In genomic region chr5:74209566-74209965, GRCh38 we compare ENCODE assay signal across 18 cellular contexts.
DNase-seq lines count a peak whose midpoint lies in the region; ATAC-seq, FAIRE-seq and TF ChIP-seq lines count a peak whose summit lies in the region.
"Had no signal": no experiment of that assay in that cellular context is flagged by ENCODE, and none has a peak within 500 bp of the region (broad histone marks: within the 10 kb centered on the region; RNA-seq: fewer than 3 reads in every experiment).

No MANE protein-coding gene starts in this region.

- intact Hi-C loops in IMR-90 (cut with micrococcal nuclease), result no loop called here
- intact Hi-C loops in activated naive CD4-positive, alpha-beta T cell treated with anti-CD3 and anti-CD28 coated beads for 36 hours (cut with micrococcal nuclease), result no loop called here

- TF ChIP-seq POLR2A in IMR-90 (IDR thresholded peaks at IDR 0.05; ENCODE audit: low read depth, low read length), result no peak

- TF ChIP-seq RAD21 in IMR-90 (IDR thresholded peaks at IDR 0.05; ENCODE audit: low read length), result no peak

- H3K23ac ChIP-seq in IMR-90 (ENCODE audit: low read depth, low read length), result no peak overlapping the region

- POLR2A ChIA-PET in IMR-90 (lab: Charles Lee; ENCODE audit: unreplicated experiment), result no interaction called here

- H3K9me1 ChIP-seq in IMR-90 (ENCODE audit: insufficient read depth, low read length), result no peaks in the 10 kb centered on the region

- H3K79me1 ChIP-seq in IMR-90 (ENCODE audit: low read depth in 1 of 2, low read length in 2 of 2), result no peaks in the 10 kb centered on the region

- no peak for ATAC-seq in IMR-90 (ENCODE audit: low read depth)
- ATAC-seq: HCT116 had no signal

- dilution Hi-C loops in IMR-90 (cut with HindIII; ENCODE audit: low sequenced_read_pairs, unreplicated experiment), result no loop called here

- no peak overlapping the region for H2BK20ac ChIP-seq in IMR-90 (ENCODE audit: low read depth, low read length)

- TF ChIP-seq CTCF in IMR-90 (conservative IDR thresholded peaks at IDR 0.05; ENCODE audit: low read depth, low read length) (no peak), astrocyte (IDR thresholded peaks at IDR 0.05; ENCODE audit: insufficient read depth, low read depth, low read length) (no peak), fibroblast of the aortic adventitia (IDR thresholded peaks at IDR 0.05; ENCODE audit: insufficient read depth, low read length) (no peak)

- H4K5ac ChIP-seq in IMR-90 (ENCODE audit: low read depth, low read length), result no peak overlapping the region

- no peak overlapping the region for H2AFZ ChIP-seq in IMR-90 (replicated peaks; ENCODE audit: low read length, poor library complexity)
- no peak overlapping the region for H2AFZ ChIP-seq in astrocyte (ENCODE audit: low read depth, low read length)

- no TSS peak for BruUV-seq in IMR-90 (replicated peaks; lab: Mats Ljungman, UMichigan)

- H3K4me2 ChIP-seq in IMR-90 (ENCODE audit: low read depth, low read length), result no peak overlapping the region
- H3K4me2 ChIP-seq in astrocyte (ENCODE audit: low read length), result no peak overlapping the region

- no peak overlapping the region for H2BK120ac ChIP-seq in IMR-90 (ENCODE audit: low read depth, low read length)

- H3K36me3 Mint-ChIP-seq in astrocyte (ENCODE audit: low read depth, unreplicated experiment), result no peaks in the 10 kb centered on the region
- H3K36me3 Mint-ChIP-seq in activated naive CD4-positive, alpha-beta T cell treated with anti-CD3 and anti-CD28 coated beads for 36 hours (ENCODE audit: low read depth), result no peaks in the 10 kb centered on the region
- H3K36me3 Mint-ChIP-seq: CD4-positive, alpha-beta memory T cell had no signal

- H4K8ac ChIP-seq in IMR-90 (ENCODE audit: low read depth in 2 of 2, low read length in 2 of 2), result no peak overlapping the region

- H3K4ac ChIP-seq in IMR-90 (ENCODE audit: low read depth, low read length), result no peak overlapping the region

- no peaks in the 10 kb centered on the region for H3K79me2 ChIP-seq in astrocyte (ENCODE audit: insufficient read depth, low read length)

- H3K27me3 Mint-ChIP-seq in astrocyte (ENCODE audit: low read depth, unreplicated experiment), result peaks cover 2% of the 10 kb centered on the region
- H3K27me3 Mint-ChIP-seq in activated naive CD4-positive, alpha-beta T cell treated with anti-CD3 and anti-CD28 coated beads for 36 hours (ENCODE audit: low read depth), result peaks cover 7% of the 10 kb centered on the region

- H3K4me3 Mint-ChIP-seq in astrocyte (ENCODE audit: unreplicated experiment), result no peak overlapping the region
- no peak overlapping the region for H3K4me3 Mint-ChIP-seq in activated naive CD4-positive, alpha-beta T cell treated with anti-CD3 and anti-CD28 coated beads for 36 hours
- H3K4me3 Mint-ChIP-seq: CD4-positive, alpha-beta memory T cell had no signal

- H2AK9ac ChIP-seq in IMR-90 (replicated peaks; ENCODE audit: low read depth, low read length, poor library complexity), result no peak overlapping the region

- H4K91ac ChIP-seq in IMR-90 (ENCODE audit: insufficient read depth, low read depth, low read length), result no peak overlapping the region

- H3K4me1 ChIP-seq in IMR-90 (ENCODE audit: control insufficient read depth, insufficient read depth, low read length) (peaks cover 3% of the 10 kb centered on the region; the same call in 1 of the 2 replicates), astrocyte (ENCODE audit: insufficient read depth, low read length) (peaks cover 27% of the 10 kb centered on the region)

- FAIRE-seq in astrocyte (lab: Jason Lieb, UNC), result peak; percentile 77
- FAIRE-seq: A204.1, D721Med, H54 had no signal

- DNase-seq in EL (peak; percentile 21), IMR-90 (peak; percentile 47), astrocyte (ENCODE audit: low read depth) (peak; percentile 30), fibroblast of the aortic adventitia (ENCODE audit: low read depth) (peak; percentile 36), D341Med (ENCODE audit: low spot score) (no peak)
- DNase-seq in activated CD8-positive, alpha-beta memory T cell treated with anti-CD3 and anti-CD28 coated beads, Interleukin-2, amount 50 U/mL, for 48 hours, result no peak
- no peak for DNase-seq in stimulated activated CD4-positive, alpha-beta T cell treated with anti-CD3 and anti-CD28 coated beads, Interleukin-1b, Interleukin-23, amount 100 ng/mL, for 48 hours
- no peak for DNase-seq in activated naive CD4-positive, alpha-beta T cell treated with anti-CD3 and anti-CD28 coated beads for 36 hours
- DNase-seq: BE2C; CD4-positive, alpha-beta memory T cell; DMS153; DMS79 treated with DMSO at 0.1 percent for 48 hours; GF-D8 had no signal

- no peak overlapping the region for H3K27ac Mint-ChIP-seq in astrocyte (ENCODE audit: unreplicated experiment)
- no peak overlapping the region for H3K27ac Mint-ChIP-seq in activated naive CD4-positive, alpha-beta T cell treated with anti-CD3 and anti-CD28 coated beads for 36 hours
- H3K27ac Mint-ChIP-seq: CD4-positive, alpha-beta memory T cell had no signal

- no peak overlapping the region for H2BK15ac ChIP-seq in IMR-90 (ENCODE audit: low read depth, low read length)

- H3K56ac ChIP-seq in IMR-90 (ENCODE audit: extremely low read depth, insufficient read depth, low read length), result no peak overlapping the region

- no peak overlapping the region for H2BK5ac ChIP-seq in IMR-90 (ENCODE audit: low read depth, low read length, poor library complexity, severe bottlenecking)

- H3K4me3 ChIP-seq in IMR-90 (ENCODE audit: insufficient read depth, low read depth, low read length) (no peak overlapping the region), astrocyte (ENCODE audit: insufficient read depth, low read depth, low read length) (no peak overlapping the region), fibroblast of the aortic adventitia (ENCODE audit: low read depth, low read length) (no peak overlapping the region)

- H3K36me3 ChIP-seq in IMR-90 (ENCODE audit: control insufficient read depth, insufficient read depth, low read length), result no peaks in the 10 kb centered on the region
- H3K36me3 ChIP-seq in astrocyte (ENCODE audit: insufficient read depth, low read length), result no peaks in the 10 kb centered on the region
- H3K36me3 ChIP-seq: BE2C had no signal

- H3K9me3 Mint-ChIP-seq in astrocyte (ENCODE audit: unreplicated experiment), result peaks cover 2% of the 10 kb centered on the region
- no peaks in the 10 kb centered on the region for H3K9me3 Mint-ChIP-seq in activated naive CD4-positive, alpha-beta T cell treated with anti-CD3 and anti-CD28 coated beads for 36 hours

- WGBS in IMR-90 (ENCODE audit: extremely low coverage in 2 of 2, insufficient read length in 1 of 2), 2 experiments, result no CpG with 5 or more reads among the region's 2 CpGs

- H3K27ac ChIP-seq in IMR-90 (ENCODE audit: insufficient read depth, low read length), result no peak overlapping the region
- no peak overlapping the region for H3K27ac ChIP-seq in astrocyte (ENCODE audit: low read depth, low read length)
- H3K27ac ChIP-seq: C4-2B had no signal

- no peak overlapping the region for H3K9ac ChIP-seq in IMR-90 (ENCODE audit: low read depth, low read length)
- H3K9ac ChIP-seq in astrocyte (ENCODE audit: low read length), result no peak overlapping the region

- H3K27me3 ChIP-seq in IMR-90 (ENCODE audit: control insufficient read depth, insufficient read depth, low read length) (peaks cover 6% of the 10 kb centered on the region), astrocyte (ENCODE audit: insufficient read depth, low read length) (no peaks in the 10 kb centered on the region)
- H3K27me3 ChIP-seq: BE2C had no signal

- CTCF ChIA-PET in IMR-90 (lab: Yijun Ruan, JAX), result no interaction called here
- CTCF ChIA-PET in activated naive CD4-positive, alpha-beta T cell treated with anti-CD3 and anti-CD28 coated beads for 36 hours (lab: Charles Lee), result no interaction called here

- H3K14ac ChIP-seq in IMR-90 (replicated peaks; ENCODE audit: low read depth, low read length), result no peak overlapping the region

- in situ Hi-C loops in IMR-90 (cut with MboI; ENCODE audit: low sequenced_read_pairs), result no loop called here

- H3K18ac ChIP-seq in IMR-90 (ENCODE audit: low read depth, low read length), result no peak overlapping the region

- no peaks in the 10 kb centered on the region for H4K20me1 ChIP-seq in IMR-90 (ENCODE audit: insufficient read depth, low read length)
- no peaks in the 10 kb centered on the region for H4K20me1 ChIP-seq in astrocyte (ENCODE audit: insufficient read depth, low read length)

- H3K4me1 Mint-ChIP-seq in astrocyte (ENCODE audit: low read depth, unreplicated experiment), result peaks cover 13% of the 10 kb centered on the region
- H3K4me1 Mint-ChIP-seq in activated naive CD4-positive, alpha-beta T cell treated with anti-CD3 and anti-CD28 coated beads for 36 hours (ENCODE audit: low read depth), result no peaks in the 10 kb centered on the region
- H3K4me1 Mint-ChIP-seq: CD4-positive, alpha-beta memory T cell had no signal

- H2AK5ac ChIP-seq in IMR-90 (ENCODE audit: low read depth, low read length), result no peak overlapping the region

- H3K9me3 ChIP-seq in IMR-90 (ENCODE audit: control insufficient read depth, insufficient read depth, low read length) (no peaks in the 10 kb centered on the region), astrocyte (ENCODE audit: insufficient read depth, low read depth, low read length) (no peaks in the 10 kb centered on the region)
- H3K9me3 ChIP-seq: BE2C had no signal

TF ChIP-seq in IMR-90, 13 proteins besides CTCF, POLR2A, EP300 and RAD21:
- TF ChIP-seq RCOR1 (IDR thresholded peaks at IDR 0.05; ENCODE audit: insufficient replicate concordance, low read length) (no peak), NFE2L2 (IDR thresholded peaks at IDR 0.05; ENCODE audit: low read depth, low read length) (no peak), MXI1 (IDR thresholded peaks at IDR 0.05; ENCODE audit: borderline replicate concordance, low read depth, low read length) (no peak), USF2 (IDR thresholded peaks at IDR 0.05; ENCODE audit: low read depth, low read length) (no peak), BHLHE40 (IDR thresholded peaks at IDR 0.05; ENCODE audit: low read depth, low read length) (no peak)

Comparison
In these comparisons a context has a peak if more than half of its experiments do, and no peak if none do; other contexts are left out.
1. DNase-seq: peak in EL (single experiment), IMR-90 (single experiment), astrocyte (single experiment) and fibroblast of the aortic adventitia (single experiment); none in activated CD8-positive, alpha-beta memory T cell treated with anti-CD3 and anti-CD28 coated beads, Interleukin-2, amount 50 U/mL, for 48 hours (single experiment), D341Med (single experiment), stimulated activated CD4-positive, alpha-beta T cell treated with anti-CD3 and anti-CD28 coated beads, Interleukin-1b, Interleukin-23, amount 100 ng/mL, for 48 hours (single experiment) and activated naive CD4-positive, alpha-beta T cell treated with anti-CD3 and anti-CD28 coated beads for 36 hours (single experiment).